ENCODE assay signal across 10 cellular contexts in the genomic region with DNA sequence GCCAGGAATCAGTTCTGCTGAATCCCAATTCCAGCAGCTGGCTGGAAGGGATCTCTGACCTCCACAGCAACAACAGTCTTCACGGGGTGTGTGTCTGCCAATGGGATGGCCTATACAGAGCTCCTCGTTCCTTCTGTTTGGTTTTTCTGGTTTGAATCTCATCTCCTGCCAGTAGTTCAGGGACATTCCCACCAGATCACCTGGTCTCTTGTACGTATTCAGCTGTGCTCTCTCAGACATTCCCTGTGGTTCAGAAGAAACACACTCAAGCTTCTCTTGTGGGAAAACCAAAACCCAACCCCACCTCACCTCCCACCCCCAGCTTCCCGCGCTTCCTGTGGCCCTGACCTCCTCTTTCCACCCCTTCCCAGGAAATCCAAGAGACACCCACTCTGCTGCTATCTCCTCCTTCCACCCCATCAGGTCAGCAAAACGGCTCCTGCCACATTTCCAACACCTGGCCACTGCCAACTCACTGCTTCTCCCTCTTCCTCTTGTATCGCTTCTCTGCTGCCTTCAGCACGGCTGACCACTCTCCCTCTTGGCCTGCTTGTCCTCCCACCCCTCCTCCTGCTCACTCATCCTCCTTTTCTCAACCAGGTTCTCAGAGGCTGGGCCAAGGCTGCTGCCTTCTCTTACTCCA.
A peak's percentile ranks its signal among the peaks of the same experiment; 100 is the strongest.
DNase-seq lines count a peak whose midpoint lies in the region; ATAC-seq, FAIRE-seq and TF ChIP-seq lines count a peak whose summit lies in the region.
"Had no signal": no experiment of that assay in that cellular context is flagged by ENCODE, and none has a peak within 500 bp of the region (broad histone marks: within the 10 kb centered on the region; RNA-seq: fewer than 3 reads in every experiment).

No MANE protein-coding gene starts in this region.

- ATAC-seq in GM18505 (IDR thresholded peaks at IDR 0.05; ENCODE audit: unreplicated experiment) (peak; percentile 34), HG02642 (IDR thresholded peaks at IDR 0.05; ENCODE audit: poor library complexity, unreplicated experiment) (peak; percentile 32)
- no peak for ATAC-seq in natural killer cell treated with Interleukin-12 subunit alpha and Interleukin-12 subunit beta and Interleukin-15 and Interleukin-18, amount 100 ng/mL, for 72 hours

- no peak for FAIRE-seq in astrocyte (lab: Jason Lieb, UNC)

- H3K79me2 ChIP-seq in astrocyte (ENCODE audit: insufficient read depth, low read length) = no peaks in the 10 kb centered on the region

- no peaks in the 10 kb centered on the region for H3K4me1 ChIP-seq in astrocyte (ENCODE audit: insufficient read depth, low read length)

- no peak overlapping the region for H3K27ac Mint-ChIP-seq in astrocyte (ENCODE audit: unreplicated experiment)
- peak overlapping the region; percentile 55 to 88 for H3K27ac Mint-ChIP-seq in natural killer cell treated with Interleukin-12 subunit alpha and Interleukin-12 subunit beta and Interleukin-15 and Interleukin-18, amount 100 ng/mL, for 72 hours

- H3K9ac ChIP-seq in astrocyte (ENCODE audit: low read length) = no peak overlapping the region

- H3K9me3 ChIP-seq in astrocyte (ENCODE audit: insufficient read depth, low read depth, low read length) = no peaks in the 10 kb centered on the region
- H3K9me3 ChIP-seq: thyroid gland had no signal

- no peak overlapping the region for H3K4me3 Mint-ChIP-seq in astrocyte (ENCODE audit: unreplicated experiment)
- no peak overlapping the region for H3K4me3 Mint-ChIP-seq in natural killer cell treated with Interleukin-12 subunit alpha and Interleukin-12 subunit beta and Interleukin-15 and Interleukin-18, amount 100 ng/mL, for 72 hours

- TF ChIP-seq CTCF in astrocyte (IDR thresholded peaks at IDR 0.05; ENCODE audit: insufficient read depth, low read depth, low read length) = no peak

- no peak overlapping the region for H3K4me2 ChIP-seq in astrocyte (ENCODE audit: low read length)

- no peaks in the 10 kb centered on the region for H4K20me1 ChIP-seq in astrocyte (ENCODE audit: insufficient read depth, low read length)

- no peak overlapping the region for H2AFZ ChIP-seq in astrocyte (ENCODE audit: low read depth, low read length)

- DNase-seq in astrocyte (ENCODE audit: low read depth) (peak; percentile 25), NCI-H2081 treated with DMSO at 0.1 percent for 48 hours (lab: John Stamatoyannopoulos, UW) (no peak), NCI-H2107 (lab: John Stamatoyannopoulos, UW) (no peak), GOT3 (lab: John Stamatoyannopoulos, UW) (no peak), Ammon's horn (ENCODE audit: low spot score) (no peak)
- no peak for DNase-seq in natural killer cell treated with Interleukin-12 subunit alpha and Interleukin-12 subunit beta and Interleukin-15 and Interleukin-18, amount 100 ng/mL, for 72 hours (ENCODE audit: low spot score)
- DNase-seq: NCI-H2029 had no signal

- H3K27me3 ChIP-seq in astrocyte (ENCODE audit: insufficient read depth, low read length) = no peaks in the 10 kb centered on the region
- H3K27me3 ChIP-seq: thyroid gland had no signal

- H3K9me3 Mint-ChIP-seq in astrocyte (ENCODE audit: unreplicated experiment) = peaks cover 3% of the 10 kb centered on the region
- H3K9me3 Mint-ChIP-seq in natural killer cell treated with Interleukin-12 subunit alpha and Interleukin-12 subunit beta and Interleukin-15 and Interleukin-18, amount 100 ng/mL, for 72 hours = no peaks in the 10 kb centered on the region

- H3K36me3 Mint-ChIP-seq in astrocyte (ENCODE audit: low read depth, unreplicated experiment) = peaks cover 11% of the 10 kb centered on the region
- peaks cover 14% of the 10 kb centered on the region for H3K36me3 Mint-ChIP-seq in natural killer cell treated with Interleukin-12 subunit alpha and Interleukin-12 subunit beta and Interleukin-15 and Interleukin-18, amount 100 ng/mL, for 72 hours

- H3K27me3 Mint-ChIP-seq in astrocyte (ENCODE audit: low read depth, unreplicated experiment) = no peaks in the 10 kb centered on the region
- no peaks in the 10 kb centered on the region for H3K27me3 Mint-ChIP-seq in natural killer cell treated with Interleukin-12 subunit alpha and Interleukin-12 subunit beta and Interleukin-15 and Interleukin-18, amount 100 ng/mL, for 72 hours

- no peak overlapping the region for H3K27ac ChIP-seq in astrocyte (ENCODE audit: low read depth, low read length)
- H3K27ac ChIP-seq: thyroid gland had no signal

- H3K4me1 Mint-ChIP-seq in astrocyte (ENCODE audit: low read depth, unreplicated experiment) = peaks cover 11% of the 10 kb centered on the region
- peaks cover 25 to 31% of the 10 kb centered on the region in 2 donors for H3K4me1 Mint-ChIP-seq in natural killer cell treated with Interleukin-12 subunit alpha and Interleukin-12 subunit beta and Interleukin-15 and Interleukin-18, amount 100 ng/mL, for 72 hours (ENCODE audit: low read depth in 2 of 2)

- H3K36me3 ChIP-seq in astrocyte (ENCODE audit: insufficient read depth, low read length) = peaks cover 3% of the 10 kb centered on the region

- no peak overlapping the region for H3K4me3 ChIP-seq in astrocyte (ENCODE audit: insufficient read depth, low read depth, low read length)
- H3K4me3 ChIP-seq: thyroid gland had no signal

- no peak for TF ChIP-seq POLR2A in GM18505 (IDR thresholded peaks at IDR 0.05; ENCODE audit: borderline replicate concordance, extremely low read depth, insufficient read depth, insufficient read length)

Comparison
In these comparisons a context has a peak if more than half of its experiments do, and no peak if none do; other contexts are left out.
1. ATAC-seq: peak in GM18505 (single experiment) and HG02642 (single experiment); none in natural killer cell treated with Interleukin-12 subunit alpha and Interleukin-12 subunit beta and Interleukin-15 and Interleukin-18, amount 100 ng/mL, for 72 hours (0 of 2).